In the genomic region with DNA sequence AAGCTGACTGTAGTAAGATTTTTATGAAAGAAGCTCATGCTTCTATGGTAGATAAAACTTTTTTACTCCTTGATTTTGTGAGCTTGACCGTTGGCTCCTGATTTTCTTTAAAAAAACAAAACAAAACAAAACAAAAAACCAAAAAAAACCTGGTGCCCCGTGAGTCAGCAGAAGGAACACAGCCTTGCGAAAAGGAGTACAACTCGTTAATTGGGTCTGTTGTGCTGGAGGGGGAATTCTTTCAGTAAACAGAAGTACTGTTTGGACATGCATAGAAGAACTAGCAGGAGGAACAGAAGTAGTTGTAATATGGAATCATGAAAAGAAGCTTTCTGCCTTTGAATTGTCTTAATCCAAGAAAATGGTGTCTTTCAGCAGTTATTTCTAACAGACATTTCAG, we compare ENCODE assay signal across 16 cellular contexts.
DNase-seq lines count a peak whose midpoint lies in the region; ATAC-seq and TF ChIP-seq lines count a peak whose summit lies in the region.
"Had no signal": no experiment of that assay in that cellular context is flagged by ENCODE, and none has a peak within 500 bp of the region (broad histone marks: within the 10 kb centered on the region; RNA-seq: fewer than 3 reads in every experiment).

No MANE protein-coding gene starts in this region.

- no peak for TF ChIP-seq CTCF in GM23338 (conservative IDR thresholded peaks at IDR 0.05; ENCODE audit: low read depth in 2 of 2)

- no peaks in the 10 kb centered on the region for H3K9me2 ChIP-seq in GM23338 (ENCODE audit: insufficient read depth)

- H3K36me3 ChIP-seq in GM23338 (ENCODE audit: insufficient read depth), result no peaks in the 10 kb centered on the region

- H3K4me3 ChIP-seq in GM23338, result no peak overlapping the region

- peaks cover 2% of the 10 kb centered on the region for H3K27me3 Mint-ChIP-seq in GM23338 (ENCODE audit: insufficient read depth, low read depth, poor library complexity)
- no peaks in the 10 kb centered on the region for H3K27me3 Mint-ChIP-seq in T-helper 17 cell
- no peaks in the 10 kb centered on the region for H3K27me3 Mint-ChIP-seq in stimulated activated memory B cell treated with anti-CD40 and anti-IgM and Interleukin-4, amounts not matched to agents 10 μg/mL and 1 μg/mL and 100 μg/mL, for 72 hours
- H3K27me3 Mint-ChIP-seq: naive thymus-derived CD4-positive, alpha-beta T cell; progenitor cell of endocrine pancreas had no signal

- no peak overlapping the region for H3K27ac ChIP-seq in GM23338 (ENCODE audit: low read depth)

- ATAC-seq in GM23338 (no peak), T-helper 17 cell (no peak), SK-N-SH treated with all-trans-retinoic acid at 6 μM for 48 hours (no peak), left ventricle myocardium superior (no peak), HG03571 (IDR thresholded peaks at IDR 0.05; ENCODE audit: unreplicated experiment) (no peak)
- no peak for ATAC-seq in stimulated activated memory B cell treated with anti-CD40 and anti-IgM and Interleukin-4, amounts not matched to agents 10 μg/mL and 1 μg/mL and 100 μg/mL, for 72 hours
- ATAC-seq: naive thymus-derived CD4-positive, alpha-beta T cell had no signal

- no peaks in the 10 kb centered on the region for H3K27me3 ChIP-seq in GM23338 (ENCODE audit: insufficient read depth)

- no peaks in the 10 kb centered on the region for H4K20me1 ChIP-seq in GM23338 (replicated peaks; ENCODE audit: insufficient read depth)

- H3K79me2 ChIP-seq in GM23338 (replicated peaks; ENCODE audit: insufficient read depth), result no peaks in the 10 kb centered on the region

- H3K4me1 ChIP-seq in GM23338 (ENCODE audit: insufficient read depth), result peaks cover 9% of the 10 kb centered on the region

- intact Hi-C loops in left ventricle myocardium superior (cut with micrococcal nuclease), result loop anchor here (10.0 kb wide), 2 partner anchors 217 to 1127 kb away; no protein-coding TSS in a partner anchor

- no peak overlapping the region for H3K4me2 ChIP-seq in GM23338

- H3F3A ChIP-seq in GM23338 (replicated peaks; ENCODE audit: low read depth), result no peaks in the 10 kb centered on the region

- no peaks in the 10 kb centered on the region for H3K9me3 Mint-ChIP-seq in GM23338
- H3K9me3 Mint-ChIP-seq in stimulated activated memory B cell treated with anti-CD40 and anti-IgM and Interleukin-4, amounts not matched to agents 10 μg/mL and 1 μg/mL and 100 μg/mL, for 72 hours, result no peaks in the 10 kb centered on the region
- H3K9me3 Mint-ChIP-seq: naive thymus-derived CD4-positive, alpha-beta T cell; T-helper 1 cell treated with Interleukin-12 subunit alpha and Interleukin-12 subunit beta and Interleukin-4 antibody, amounts not matched to agents 30 μg/mL and 1 μg/mL, for 36 hours had no signal

- H3K36me3 Mint-ChIP-seq in GM23338 (ENCODE audit: low read depth), result peaks cover 3% of the 10 kb centered on the region; the same call in 1 of the 3 replicates
- H3K36me3 Mint-ChIP-seq in T-helper 17 cell (ENCODE audit: low read depth), result peaks cover 4% of the 10 kb centered on the region
- H3K36me3 Mint-ChIP-seq in stimulated activated memory B cell treated with anti-CD40 and anti-IgM and Interleukin-4, amounts not matched to agents 10 μg/mL and 1 μg/mL and 100 μg/mL, for 72 hours, result peaks cover 28% of the 10 kb centered on the region

- H3K27ac Mint-ChIP-seq in GM23338 (peak overlapping the region; percentile 73; the same call in 1 of the 2 replicates), T-helper 17 cell (peak overlapping the region; percentile 78)
- H3K27ac Mint-ChIP-seq in stimulated activated memory B cell treated with anti-CD40 and anti-IgM and Interleukin-4, amounts not matched to agents 10 μg/mL and 1 μg/mL and 100 μg/mL, for 72 hours, result peak overlapping the region; percentile 51
- H3K27ac Mint-ChIP-seq: progenitor cell of endocrine pancreas; T-helper 1 cell treated with Interleukin-12 subunit alpha and Interleukin-12 subunit beta and Interleukin-4 antibody, amounts not matched to agents 30 μg/mL and 1 μg/mL, for 36 hours had no signal

- H2AFZ ChIP-seq in GM23338, result no peak overlapping the region

- H3K4me1 Mint-ChIP-seq in GM23338 (peaks cover 15% of the 10 kb centered on the region), T-helper 17 cell (peaks cover 4% of the 10 kb centered on the region)
- H3K4me1 Mint-ChIP-seq in stimulated activated memory B cell treated with anti-CD40 and anti-IgM and Interleukin-4, amounts not matched to agents 10 μg/mL and 1 μg/mL and 100 μg/mL, for 72 hours, result peaks cover 6% of the 10 kb centered on the region

- H3K4me3 Mint-ChIP-seq in GM23338, result no peak overlapping the region
- no peak overlapping the region for H3K4me3 Mint-ChIP-seq in T-helper 17 cell
- H3K4me3 Mint-ChIP-seq in stimulated activated memory B cell treated with anti-CD40 and anti-IgM and Interleukin-4, amounts not matched to agents 10 μg/mL and 1 μg/mL and 100 μg/mL, for 72 hours, result no peak overlapping the region
- H3K4me3 Mint-ChIP-seq: naive thymus-derived CD4-positive, alpha-beta T cell; T-helper 1 cell treated with Interleukin-12 subunit alpha and Interleukin-12 subunit beta and Interleukin-4 antibody, amounts not matched to agents 30 μg/mL and 1 μg/mL, for 36 hours had no signal

- H3K9me3 ChIP-seq in T-helper 17 cell (ENCODE audit: control insufficient read depth, low read length, poor library complexity, severe bottlenecking), result no peaks in the 10 kb centered on the region

- DNase-seq in GM23338 (ENCODE audit: low spot score), result no peak
- DNase-seq in T-helper 17 cell, result no peak
- peak; percentile 75 for DNase-seq in fibroblast of gingiva (ENCODE audit: low read depth)
- no peak for DNase-seq in left ventricle myocardium superior
- DNase-seq: activated CD4-positive, alpha-beta T cell treated with anti-CD3 and anti-CD28 coated beads for 1 hour; activated naive CD4-positive, alpha-beta T cell treated with Interleukin-2 at 50 U/mL for 16 hours; C1 segment of cervical spinal cord; DMS79 treated with DMSO at 0.1 percent for 48 hours; naive thymus-derived CD4-positive, alpha-beta T cell; NCI-H2081 treated with DMSO at 0.1 percent for 48 hours; NCI-H748 treated with DMSO at 0.1 percent for 48 hours had no signal

TF ChIP-seq in GM23338, 12 proteins besides CTCF, POLR2A, EP300 and RAD21:
- TF ChIP-seq EZH2phosphoT487 (IDR thresholded peaks at IDR 0.05; ENCODE audit: unreplicated experiment), result no peak

TF ChIP-seq in SK-N-SH treated with all-trans-retinoic acid at 6 μM for 48 hours, 23 proteins besides CTCF, POLR2A, EP300 and RAD21:
- TF ChIP-seq, protein P1, sequence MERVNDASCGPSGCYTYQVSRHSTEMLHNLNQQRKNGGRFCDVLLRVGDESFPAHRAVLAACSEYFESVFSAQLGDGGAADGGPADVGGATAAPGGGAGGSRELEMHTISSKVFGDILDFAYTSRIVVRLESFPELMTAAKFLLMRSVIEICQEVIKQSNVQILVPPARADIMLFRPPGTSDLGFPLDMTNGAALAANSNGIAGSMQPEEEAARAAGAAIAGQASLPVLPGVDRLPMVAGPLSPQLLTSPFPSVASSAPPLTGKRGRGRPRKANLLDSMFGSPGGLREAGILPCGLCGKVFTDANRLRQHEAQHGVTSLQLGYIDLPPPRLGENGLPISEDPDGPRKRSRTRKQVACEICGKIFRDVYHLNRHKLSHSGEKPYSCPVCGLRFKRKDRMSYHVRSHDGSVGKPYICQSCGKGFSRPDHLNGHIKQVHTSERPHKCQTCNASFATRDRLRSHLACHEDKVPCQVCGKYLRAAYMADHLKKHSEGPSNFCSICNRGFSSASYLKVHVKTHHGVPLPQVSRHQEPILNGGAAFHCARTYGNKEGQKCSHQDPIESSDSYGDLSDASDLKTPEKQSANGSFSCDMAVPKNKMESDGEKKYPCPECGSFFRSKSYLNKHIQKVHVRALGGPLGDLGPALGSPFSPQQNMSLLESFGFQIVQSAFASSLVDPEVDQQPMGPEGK (CRISPR knock-in tag; IDR thresholded peaks at IDR 0.05; ENCODE audit: borderline replicate concordance), result no peak
- TF ChIP-seq SNAI2 (CRISPR knock-in tag; IDR thresholded peaks at IDR 0.05) (no peak), OSR1 (CRISPR knock-in tag; IDR thresholded peaks at IDR 0.05) (no peak), TOX (CRISPR knock-in tag; IDR thresholded peaks at IDR 0.05; ENCODE audit: borderline replicate concordance) (no peak), ESRRG (CRISPR knock-in tag; IDR thresholded peaks at IDR 0.05) (no peak), ZC3H10 (CRISPR knock-in tag; IDR thresholded peaks at IDR 0.05) (no peak), ZFP30 (CRISPR knock-in tag; IDR thresholded peaks at IDR 0.05) (no peak), ISL1 (CRISPR knock-in tag; IDR thresholded peaks at IDR 0.05) (no peak), PPARA (CRISPR knock-in tag; IDR thresholded peaks at IDR 0.05; ENCODE audit: borderline replicate concordance) (no peak), ZNF8 (CRISPR knock-in tag; IDR thresholded peaks at IDR 0.05) (no peak)
- TF ChIP-seq, protein P2, sequence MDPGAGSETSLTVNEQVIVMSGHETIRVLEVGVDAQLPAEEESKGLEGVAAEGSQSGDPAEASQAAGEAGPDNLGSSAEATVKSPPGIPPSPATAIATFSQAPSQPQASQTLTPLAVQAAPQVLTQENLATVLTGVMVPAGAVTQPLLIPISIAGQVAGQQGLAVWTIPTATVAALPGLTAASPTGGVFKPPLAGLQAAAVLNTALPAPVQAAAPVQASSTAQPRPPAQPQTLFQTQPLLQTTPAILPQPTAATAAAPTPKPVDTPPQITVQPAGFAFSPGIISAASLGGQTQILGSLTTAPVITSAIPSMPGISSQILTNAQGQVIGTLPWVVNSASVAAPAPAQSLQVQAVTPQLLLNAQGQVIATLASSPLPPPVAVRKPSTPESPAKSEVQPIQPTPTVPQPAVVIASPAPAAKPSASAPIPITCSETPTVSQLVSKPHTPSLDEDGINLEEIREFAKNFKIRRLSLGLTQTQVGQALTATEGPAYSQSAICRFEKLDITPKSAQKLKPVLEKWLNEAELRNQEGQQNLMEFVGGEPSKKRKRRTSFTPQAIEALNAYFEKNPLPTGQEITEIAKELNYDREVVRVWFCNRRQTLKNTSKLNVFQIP (CRISPR knock-in tag; IDR thresholded peaks at IDR 0.05; ENCODE audit: borderline replicate concordance, low read depth), result no peak
- TF ChIP-seq, protein P3, sequence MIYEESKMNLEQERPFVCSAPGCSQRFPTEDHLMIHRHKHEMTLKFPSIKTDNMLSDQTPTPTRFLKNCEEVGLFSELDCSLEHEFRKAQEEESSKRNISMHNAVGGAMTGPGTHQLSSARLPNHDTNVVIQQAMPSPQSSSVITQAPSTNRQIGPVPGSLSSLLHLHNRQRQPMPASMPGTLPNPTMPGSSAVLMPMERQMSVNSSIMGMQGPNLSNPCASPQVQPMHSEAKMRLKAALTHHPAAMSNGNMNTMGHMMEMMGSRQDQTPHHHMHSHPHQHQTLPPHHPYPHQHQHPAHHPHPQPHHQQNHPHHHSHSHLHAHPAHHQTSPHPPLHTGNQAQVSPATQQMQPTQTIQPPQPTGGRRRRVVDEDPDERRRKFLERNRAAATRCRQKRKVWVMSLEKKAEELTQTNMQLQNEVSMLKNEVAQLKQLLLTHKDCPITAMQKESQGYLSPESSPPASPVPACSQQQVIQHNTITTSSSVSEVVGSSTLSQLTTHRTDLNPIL (CRISPR knock-in tag; IDR thresholded peaks at IDR 0.05; ENCODE audit: low read depth), result no peak
TF ChIP-seq in SK-N-SH treated with all-trans-retinoic acid at 6 μM for 48 hours: peak in this region for 0.
